1 cellular context compared by ENCODE assay signal in the genomic region with DNA sequence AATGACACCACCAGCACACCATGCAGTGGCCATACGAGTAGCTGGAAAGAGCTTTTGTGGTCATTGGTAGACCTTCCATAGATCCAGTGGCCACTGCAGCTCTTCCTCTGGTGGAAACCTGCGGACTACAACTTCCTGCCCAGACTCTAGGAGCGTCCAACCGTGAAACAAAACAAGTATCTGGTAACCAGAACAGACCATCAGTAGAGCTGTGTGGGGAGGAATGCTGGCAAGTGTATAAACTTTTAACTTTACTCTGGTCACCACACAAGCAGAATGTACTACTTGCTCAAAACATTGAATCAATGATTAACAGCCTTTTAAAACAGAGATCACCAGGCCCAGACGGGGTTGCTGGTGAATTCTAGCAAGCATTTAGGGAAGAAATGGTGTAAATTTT.
TF ChIP-seq lines count a peak whose summit lies in the region.

No MANE protein-coding gene starts in this region.

TF ChIP-seq in HepG2, 621 proteins besides CTCF, POLR2A, EP300 and RAD21:
- TF ChIP-seq ARNT2 (CRISPR knock-in tag; IDR thresholded peaks at IDR 0.05; ENCODE audit: low read depth) = no peak
- TF ChIP-seq FOXP1 (IDR thresholded peaks at IDR 0.05) = no peak
- TF ChIP-seq FOXP1 (CRISPR knock-in tag; IDR thresholded peaks at IDR 0.05) = no peak
- no peak for TF ChIP-seq MAFG (CRISPR knock-in tag; IDR thresholded peaks at IDR 0.05)
- no peak for TF ChIP-seq ZNF850 (CRISPR knock-in tag; conservative IDR thresholded peaks at IDR 0.05)
- TF ChIP-seq, protein P1, sequence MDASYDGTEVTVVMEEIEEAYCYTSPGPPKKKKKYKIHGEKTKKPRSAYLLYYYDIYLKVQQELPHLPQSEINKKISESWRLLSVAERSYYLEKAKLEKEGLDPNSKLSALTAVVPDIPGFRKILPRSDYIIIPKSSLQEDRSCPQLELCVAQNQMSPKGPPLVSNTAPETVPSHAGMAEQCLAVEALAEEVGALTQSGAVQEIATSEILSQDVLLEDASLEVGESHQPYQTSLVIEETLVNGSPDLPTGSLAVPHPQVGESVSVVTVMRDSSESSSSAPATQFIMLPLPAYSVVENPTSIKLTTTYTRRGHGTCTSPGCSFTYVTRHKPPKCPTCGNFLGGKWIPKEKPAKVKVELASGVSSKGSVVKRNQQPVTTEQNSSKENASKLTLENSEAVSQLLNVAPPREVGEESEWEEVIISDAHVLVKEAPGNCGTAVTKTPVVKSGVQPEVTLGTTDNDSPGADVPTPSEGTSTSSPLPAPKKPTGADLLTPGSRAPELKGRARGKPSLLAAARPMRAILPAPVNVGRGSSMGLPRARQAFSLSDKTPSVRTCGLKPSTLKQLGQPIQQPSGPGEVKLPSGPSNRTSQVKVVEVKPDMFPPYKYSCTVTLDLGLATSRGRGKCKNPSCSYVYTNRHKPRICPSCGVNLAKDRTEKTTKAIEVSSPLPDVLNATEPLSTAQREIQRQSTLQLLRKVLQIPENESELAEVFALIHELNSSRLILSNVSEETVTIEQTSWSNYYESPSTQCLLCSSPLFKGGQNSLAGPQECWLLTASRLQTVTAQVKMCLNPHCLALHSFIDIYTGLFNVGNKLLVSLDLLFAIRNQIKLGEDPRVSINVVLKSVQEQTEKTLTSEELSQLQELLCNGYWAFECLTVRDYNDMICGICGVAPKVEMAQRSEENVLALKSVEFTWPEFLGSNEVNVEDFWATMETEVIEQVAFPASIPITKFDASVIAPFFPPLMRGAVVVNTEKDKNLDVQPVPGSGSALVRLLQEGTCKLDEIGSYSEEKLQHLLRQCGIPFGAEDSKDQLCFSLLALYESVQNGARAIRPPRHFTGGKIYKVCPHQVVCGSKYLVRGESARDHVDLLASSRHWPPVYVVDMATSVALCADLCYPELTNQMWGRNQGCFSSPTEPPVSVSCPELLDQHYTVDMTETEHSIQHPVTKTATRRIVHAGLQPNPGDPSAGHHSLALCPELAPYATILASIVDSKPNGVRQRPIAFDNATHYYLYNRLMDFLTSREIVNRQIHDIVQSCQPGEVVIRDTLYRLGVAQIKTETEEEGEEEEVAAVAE (CRISPR knock-in tag; IDR thresholded peaks at IDR 0.05; ENCODE audit: borderline replicate concordance) = no peak
- TF ChIP-seq ZNF234 (CRISPR knock-in tag; conservative IDR thresholded peaks at IDR 0.05) = no peak
- TF ChIP-seq MEF2D (CRISPR knock-in tag; IDR thresholded peaks at IDR 0.05) = no peak
- TF ChIP-seq ZBTB21 (CRISPR knock-in tag; IDR thresholded peaks at IDR 0.05) = no peak
- no peak for TF ChIP-seq ZNF556 (CRISPR knock-in tag; IDR thresholded peaks at IDR 0.05; ENCODE audit: borderline replicate concordance)
- no peak for TF ChIP-seq ZNF564 (CRISPR knock-in tag; IDR thresholded peaks at IDR 0.05)
- TF ChIP-seq, protein P2, sequence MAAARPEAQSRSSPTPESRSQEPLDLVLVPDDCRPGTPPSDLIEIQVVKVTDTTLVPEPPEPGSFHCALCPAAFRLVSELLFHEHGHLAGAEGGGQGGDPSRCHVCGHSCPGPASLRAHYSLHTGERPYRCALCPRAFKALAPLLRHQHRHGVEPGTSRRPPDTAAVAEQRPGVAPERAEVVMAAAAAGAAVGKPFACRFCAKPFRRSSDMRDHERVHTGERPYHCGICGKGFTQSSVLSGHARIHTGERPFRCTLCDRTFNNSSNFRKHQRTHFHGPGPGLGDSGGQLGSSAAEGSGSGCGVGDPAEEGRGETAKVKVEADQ (CRISPR knock-in tag; IDR thresholded peaks at IDR 0.05; ENCODE audit: borderline replicate concordance) = no peak
- no peak for TF ChIP-seq SRSF4 (IDR thresholded peaks at IDR 0.05; ENCODE audit: low read depth, low read length, poor library complexity, severe bottlenecking)
- TF ChIP-seq, protein P3, sequence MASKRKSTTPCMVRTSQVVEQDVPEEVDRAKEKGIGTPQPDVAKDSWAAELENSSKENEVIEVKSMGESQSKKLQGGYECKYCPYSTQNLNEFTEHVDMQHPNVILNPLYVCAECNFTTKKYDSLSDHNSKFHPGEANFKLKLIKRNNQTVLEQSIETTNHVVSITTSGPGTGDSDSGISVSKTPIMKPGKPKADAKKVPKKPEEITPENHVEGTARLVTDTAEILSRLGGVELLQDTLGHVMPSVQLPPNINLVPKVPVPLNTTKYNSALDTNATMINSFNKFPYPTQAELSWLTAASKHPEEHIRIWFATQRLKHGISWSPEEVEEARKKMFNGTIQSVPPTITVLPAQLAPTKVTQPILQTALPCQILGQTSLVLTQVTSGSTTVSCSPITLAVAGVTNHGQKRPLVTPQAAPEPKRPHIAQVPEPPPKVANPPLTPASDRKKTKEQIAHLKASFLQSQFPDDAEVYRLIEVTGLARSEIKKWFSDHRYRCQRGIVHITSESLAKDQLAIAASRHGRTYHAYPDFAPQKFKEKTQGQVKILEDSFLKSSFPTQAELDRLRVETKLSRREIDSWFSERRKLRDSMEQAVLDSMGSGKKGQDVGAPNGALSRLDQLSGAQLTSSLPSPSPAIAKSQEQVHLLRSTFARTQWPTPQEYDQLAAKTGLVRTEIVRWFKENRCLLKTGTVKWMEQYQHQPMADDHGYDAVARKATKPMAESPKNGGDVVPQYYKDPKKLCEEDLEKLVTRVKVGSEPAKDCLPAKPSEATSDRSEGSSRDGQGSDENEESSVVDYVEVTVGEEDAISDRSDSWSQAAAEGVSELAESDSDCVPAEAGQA (IDR thresholded peaks at IDR 0.05; ENCODE audit: low read depth) = no peak
- TF ChIP-seq, protein P3 (CRISPR knock-in tag; IDR thresholded peaks at IDR 0.05; ENCODE audit: borderline replicate concordance) = no peak
- TF ChIP-seq, protein P4, sequence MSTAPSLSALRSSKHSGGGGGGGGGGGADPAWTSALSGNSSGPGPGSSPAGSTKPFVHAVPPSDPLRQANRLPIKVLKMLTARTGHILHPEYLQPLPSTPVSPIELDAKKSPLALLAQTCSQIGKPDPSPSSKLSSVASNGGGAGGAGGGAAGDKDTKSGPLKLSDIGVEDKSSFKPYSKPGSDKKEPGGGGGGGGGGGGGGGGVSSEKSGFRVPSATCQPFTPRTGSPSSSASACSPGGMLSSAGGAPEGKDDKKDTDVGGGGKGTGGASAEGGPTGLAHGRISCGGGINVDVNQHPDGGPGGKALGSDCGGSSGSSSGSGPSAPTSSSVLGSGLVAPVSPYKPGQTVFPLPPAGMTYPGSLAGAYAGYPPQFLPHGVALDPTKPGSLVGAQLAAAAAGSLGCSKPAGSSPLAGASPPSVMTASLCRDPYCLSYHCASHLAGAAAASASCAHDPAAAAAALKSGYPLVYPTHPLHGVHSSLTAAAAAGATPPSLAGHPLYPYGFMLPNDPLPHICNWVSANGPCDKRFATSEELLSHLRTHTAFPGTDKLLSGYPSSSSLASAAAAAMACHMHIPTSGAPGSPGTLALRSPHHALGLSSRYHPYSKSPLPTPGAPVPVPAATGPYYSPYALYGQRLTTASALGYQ (CRISPR knock-in tag; IDR thresholded peaks at IDR 0.05) = no peak
- TF ChIP-seq MATR3 (CRISPR knock-in tag; IDR thresholded peaks at IDR 0.05) = no peak
